17 cellular contexts compared by ENCODE assay signal in the genomic region with DNA sequence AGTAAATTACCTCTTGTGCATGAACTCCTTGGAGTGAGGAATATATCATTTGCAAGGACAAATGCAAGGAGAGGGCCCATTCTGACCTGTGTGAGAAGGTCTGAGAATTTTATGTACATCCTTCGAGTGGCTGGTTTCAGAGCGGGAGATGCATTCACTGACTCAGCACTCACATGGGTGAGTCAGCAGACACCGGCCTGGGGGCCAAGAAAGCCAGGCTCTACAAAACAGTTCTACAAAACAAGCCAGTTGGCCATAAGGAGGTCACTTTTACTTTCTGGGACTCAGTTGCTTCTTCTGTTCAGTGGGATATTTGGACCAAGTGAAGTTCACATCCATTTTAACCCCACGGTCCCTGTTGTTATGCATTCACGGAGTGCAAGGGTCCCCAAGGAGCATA. TPM values are rescaled to one million over a fixed set of nuclear protein-coding genes. Genes with fewer than 3 reads are reported as not detected.
DNase-seq lines count a peak whose midpoint lies in the region; ATAC-seq and TF ChIP-seq lines count a peak whose summit lies in the region.
"Had no signal": no experiment of that assay in that cellular context is flagged by ENCODE, and none has a peak within 500 bp of the region (broad histone marks: within the 10 kb centered on the region; RNA-seq: fewer than 3 reads in every experiment).

No MANE protein-coding gene starts in this region.

- no peak overlapping the region for H2BK20ac ChIP-seq in H9 (ENCODE audit: low read depth, low read length, poor library complexity, severe bottlenecking)

- DNase-seq in EL (peak; percentile 70), M059J (ENCODE audit: low read depth) (peak; percentile 68), choroid plexus epithelial cell (ENCODE audit: low read depth) (peak; percentile 61), left lobe of liver (ENCODE audit: low spot score) (peak; percentile 10), dedifferentiated amniotic fluid mesenchymal stem cell (ENCODE audit: extremely low spot score) (no peak), esophagus muscularis mucosa (ENCODE audit: extremely low spot score) (no peak), H9 (no peak), T-cell (no peak)
- DNase-seq: heart left ventricle; KBM-7; naive thymus-derived CD8-positive, alpha-beta T cell; NCI-H146; retina; stimulated activated CD4-positive, alpha-beta T cell treated with anti-CD3 and anti-CD28 coated beads, Interleukin-4, amount 100 ng/mL, for 4 hours had no signal

- no peak overlapping the region for H3T11ph ChIP-seq in H9 (ENCODE audit: low read length)

- H3K27ac ChIP-seq in esophagus muscularis mucosa (replicated peaks in 1 of 4) (no peak overlapping the region), H9 (ENCODE audit: insufficient read length, low read depth, low read length) (no peak overlapping the region)
- H3K27ac ChIP-seq: ascending aorta, heart left ventricle had no signal

- H2BK120ac ChIP-seq in H9 (ENCODE audit: low read depth, low read length, poor library complexity, severe bottlenecking) = no peak overlapping the region

- no peak overlapping the region for H3K4ac ChIP-seq in H9 (ENCODE audit: low read depth, low read length)

- WGBS in esophagus muscularis mucosa = 89% methylated on average over 5 of the region's 5 CpGs
- WGBS in H9 (ENCODE audit: extremely low coverage, insufficient read length, low lambda C conversion rate) = no CpG with 5 or more reads among the region's 5 CpGs

- H3K79me1 ChIP-seq in H9 (ENCODE audit: insufficient read depth, low read depth, low read length, poor library complexity, severe bottlenecking) = no peaks in the 10 kb centered on the region

- H3K4me2 ChIP-seq in H9 (ENCODE audit: insufficient read depth, insufficient read length, low read length) = no peak overlapping the region

- H2BK5ac ChIP-seq in H9 (ENCODE audit: insufficient read length, low read length) = no peak overlapping the region

- H4K8ac ChIP-seq in H9 (replicated peaks; ENCODE audit: insufficient read length, low read depth, low read length) = no peak overlapping the region

- no peak overlapping the region for H2BK15ac ChIP-seq in H9 (ENCODE audit: low read depth, low read length)

- H3K79me2 ChIP-seq in H9 (ENCODE audit: insufficient read depth, low read length) = no peaks in the 10 kb centered on the region

- H3K4me1 Mint-ChIP-seq in H9 = peaks cover 0 to 14% of the 10 kb centered on the region in 2 experiments; a peak in 3 of 4 replicates
- no peaks in the 10 kb centered on the region for H3K4me1 Mint-ChIP-seq in T-cell
- H3K4me1 Mint-ChIP-seq: naive thymus-derived CD8-positive, alpha-beta T cell; stimulated activated effector memory CD8-positive, alpha-beta T cell treated with anti-CD3 and anti-CD28 coated beads, Interleukin-12 subunit alpha, Interleukin-12 subunit beta, amount 100 ng/mL, for 72 hours had no signal

- no peak for TF ChIP-seq CTCF in choroid plexus epithelial cell (conservative IDR thresholded peaks at IDR 0.05; ENCODE audit: low read depth, low read length)
- no peak for TF ChIP-seq CTCF in esophagus muscularis mucosa (IDR thresholded peaks at IDR 0.05)
- TF ChIP-seq CTCF in H9 (conservative IDR thresholded peaks at IDR 0.05) = no peak

- H4K20me1 ChIP-seq in H9 (ENCODE audit: control insufficient read depth, insufficient read depth, insufficient read length) = no peaks in the 10 kb centered on the region

- H3K9me3 Mint-ChIP-seq in H9 = peaks cover 8 to 12% of the 10 kb centered on the region in 2 experiments; a peak in 4 of 5 replicates
- H3K9me3 Mint-ChIP-seq in T-cell = no peaks in the 10 kb centered on the region
- H3K9me3 Mint-ChIP-seq: stimulated activated effector memory CD8-positive, alpha-beta T cell treated with anti-CD3 and anti-CD28 coated beads, Interleukin-12 subunit alpha, Interleukin-12 subunit beta, amount 100 ng/mL, for 72 hours had no signal

- no peak overlapping the region for H4K5ac ChIP-seq in H9 (ENCODE audit: insufficient read length, low read depth, low read length)

- CTCF ChIA-PET in T-cell (lab: Charles Lee) = no interaction called here

- H3K4me3 Mint-ChIP-seq in H9 (no peak overlapping the region), T-cell (no peak overlapping the region)
- H3K4me3 Mint-ChIP-seq: naive thymus-derived CD8-positive, alpha-beta T cell; stimulated activated effector memory CD8-positive, alpha-beta T cell treated with anti-CD3 and anti-CD28 coated beads, Interleukin-12 subunit alpha, Interleukin-12 subunit beta, amount 100 ng/mL, for 72 hours had no signal

- H3K18ac ChIP-seq in H9 (ENCODE audit: insufficient read length, low read depth, low read length) = no peak overlapping the region

- H3K4me3 ChIP-seq in choroid plexus epithelial cell (ENCODE audit: low read depth, low read length) = no peak overlapping the region
- H3K4me3 ChIP-seq in esophagus muscularis mucosa = no peak overlapping the region
- H3K4me3 ChIP-seq: ascending aorta, heart left ventricle had no signal

- H3K36me3 Mint-ChIP-seq in H9 (ENCODE audit: insufficient read depth in 1 of 3, low read depth in 3 of 3) = peaks cover 2 to 14% (median 2%) of the 10 kb centered on the region in 3 experiments; a peak in 4 of 7 replicates
- H3K36me3 Mint-ChIP-seq in T-cell = no peaks in the 10 kb centered on the region
- H3K36me3 Mint-ChIP-seq: naive thymus-derived CD8-positive, alpha-beta T cell; stimulated activated effector memory CD8-positive, alpha-beta T cell treated with anti-CD3 and anti-CD28 coated beads, Interleukin-12 subunit alpha, Interleukin-12 subunit beta, amount 100 ng/mL, for 72 hours had no signal

- intact Hi-C loops in esophagus muscularis mucosa (cut with DNase I) = no loop called here

- H2BK12ac ChIP-seq in H9 (ENCODE audit: insufficient read length, low read depth, low read length) = no peak overlapping the region

- H3K14ac ChIP-seq in H9 (ENCODE audit: insufficient read depth, low read length) = no peak overlapping the region

- no peak overlapping the region for H3K27ac Mint-ChIP-seq in H9
- no peak overlapping the region for H3K27ac Mint-ChIP-seq in T-cell
- H3K27ac Mint-ChIP-seq: naive thymus-derived CD8-positive, alpha-beta T cell; stimulated activated effector memory CD8-positive, alpha-beta T cell treated with anti-CD3 and anti-CD28 coated beads, Interleukin-12 subunit alpha, Interleukin-12 subunit beta, amount 100 ng/mL, for 72 hours had no signal

- no peaks in the 10 kb centered on the region for H3K9me3 ChIP-seq in esophagus muscularis mucosa
- no peaks in the 10 kb centered on the region for H3K9me3 ChIP-seq in H9 (ENCODE audit: control insufficient read depth, low read depth, low read length)
- H3K9me3 ChIP-seq: ascending aorta, heart left ventricle had no signal

- H3K56ac ChIP-seq in H9 (ENCODE audit: insufficient read length, low read depth, low read length) = no peak overlapping the region

- ATAC-seq in left lobe of liver (no peak), T-cell (replicated peaks in 1 of 4) (no peak)
- ATAC-seq: heart left ventricle; naive thymus-derived CD8-positive, alpha-beta T cell had no signal

- H3K27me3 Mint-ChIP-seq in H9 (ENCODE audit: low read depth) (peaks cover 2% of the 10 kb centered on the region), T-cell (peaks cover 7 to 8% of the 10 kb centered on the region in 2 donors)

- H2AK5ac ChIP-seq in H9 (ENCODE audit: insufficient read length, low read length) = no peak overlapping the region

- H3K27me3 ChIP-seq in esophagus muscularis mucosa = no peaks in the 10 kb centered on the region
- H3K27me3 ChIP-seq in H9 (ENCODE audit: insufficient read depth, low read length) = no peaks in the 10 kb centered on the region
- H3K27me3 ChIP-seq: ascending aorta, heart left ventricle had no signal

- no peaks in the 10 kb centered on the region for H3K23me2 ChIP-seq in H9 (ENCODE audit: insufficient read length, low read depth, low read length, poor library complexity, severe bottlenecking)

- H4K91ac ChIP-seq in H9 (ENCODE audit: insufficient read length, low read depth, low read length) = no peak overlapping the region

- POLR2A ChIA-PET in T-cell (lab: Charles Lee) = no interaction called here

- no peak overlapping the region for H3K23ac ChIP-seq in H9 (ENCODE audit: insufficient read length, low read depth, low read length)

- no peak for TF ChIP-seq EP300 in esophagus muscularis mucosa (IDR thresholded peaks at IDR 0.05)

- no peak overlapping the region for H2AFZ ChIP-seq in H9 (ENCODE audit: low read length)

- no peak for TF ChIP-seq POLR2A in esophagus muscularis mucosa (IDR thresholded peaks at IDR 0.05; ENCODE audit: low read depth)

- no peaks in the 10 kb centered on the region for H3K36me3 ChIP-seq in esophagus muscularis mucosa
- H3K36me3 ChIP-seq: ascending aorta, heart left ventricle had no signal

- H3K4me1 ChIP-seq in esophagus muscularis mucosa (peaks cover 0 to 11% (median 10%) of the 10 kb centered on the region in 4 donors), H9 (ENCODE audit: insufficient read depth, low read length) (no peaks in the 10 kb centered on the region)
- H3K4me1 ChIP-seq: heart left ventricle had no signal

- no peak overlapping the region for H3K9ac ChIP-seq in H9 (ENCODE audit: extremely low read depth, insufficient read length, low read length)

RNA-seq across cellular contexts. Expression of a gene that starts 35.2 kb away (rescaled TPM):
- total RNA-seq in M059J (2014; rRNA removed; shearing (Covaris generic)) = 4.2 and 6.8 TPM in 2 replicates
- total RNA-seq in left lobe of liver = 4.4 TPM
- total RNA-seq in esophagus muscularis mucosa = 1 to 10 TPM; 1.2 to 3.6 (median 2.4) TPM
- 0.20 and 0.22 TPM in 2 replicates for total RNA-seq in H9 (2021)
- under 1 TPM in 1 of 5 donors, not detected in 4; 0.06 TPM for total RNA-seq in T-cell
- total RNA-seq: naive thymus-derived CD8-positive, alpha-beta T cell; OCI-LY7 had no signal

Comparison
In these comparisons a context has a peak if more than half of its experiments do, and no peak if none do; other contexts are left out.
1. DNase-seq: peak in EL (single experiment), M059J (single experiment), choroid plexus epithelial cell (single experiment) and left lobe of liver (single experiment); none in dedifferentiated amniotic fluid mesenchymal stem cell (single experiment), esophagus muscularis mucosa (single experiment), H9 (single experiment) and T-cell (0 of 34).